Comparison of ENCODE assay signal across 21 cellular contexts in genomic region chr19:40561947-40562346, GRCh38.
"Had no signal": no experiment of that assay in that cellular context is flagged by ENCODE, and none has a peak within 500 bp of the region (broad histone marks: within the 10 kb centered on the region; RNA-seq: fewer than 3 reads in every experiment).

No MANE protein-coding gene starts in this region.

- H3K9me3 ChIP-seq: colonic mucosa, esophagus muscularis mucosa, tibial nerve, uterus had no signal

- H3K4me1 Mint-ChIP-seq: brain had no signal

- H3K79me2 ChIP-seq: hepatocyte had no signal

- H3K36me3 Mint-ChIP-seq: activated naive CD8-positive, alpha-beta T cell had no signal

- H3K27ac ChIP-seq: colonic mucosa, esophagus muscularis mucosa, hepatocyte, skin epidermis, tibial nerve, uterus had no signal

- H3K4me3 Mint-ChIP-seq: activated CD4-positive, alpha-beta T cell treated with anti-CD3 and anti-CD28 coated beads, Interleukin-2, amount 10 ng/mL, durations not matched to agents 7 days and 5 days; activated naive CD8-positive, alpha-beta T cell; activated T-cell treated with anti-CD3 and anti-CD28 coated beads, Interleukin-2, amount 50 U/mL, for 72 hours; brain; naive thymus-derived CD8-positive, alpha-beta T cell had no signal

- H3K9me3 Mint-ChIP-seq: activated CD4-positive, alpha-beta T cell treated with anti-CD3 and anti-CD28 coated beads, Interleukin-2, amount 10 ng/mL, durations not matched to agents 7 days and 5 days; activated T-cell treated with anti-CD3 and anti-CD28 coated beads, Interleukin-2, amount 50 U/mL, for 72 hours; naive thymus-derived CD8-positive, alpha-beta T cell had no signal

- ATAC-seq: activated T-cell treated with anti-CD3 and anti-CD28 coated beads, Interleukin-2, amount 50 U/mL, for 72 hours; left ventricle myocardium superior; naive thymus-derived CD8-positive, alpha-beta T cell; right cardiac atrium had no signal

- H3K4me1 ChIP-seq: colonic mucosa, uterus had no signal

- H3K4me2 ChIP-seq: hepatocyte had no signal

- H3K36me3 ChIP-seq: colonic mucosa, uterus had no signal

- H2AFZ ChIP-seq: hepatocyte had no signal

- DNase-seq: activated CD4-positive, alpha-beta T cell treated with anti-CD3 and anti-CD28 coated beads, Interleukin-2, amount 10 ng/mL, durations not matched to agents 7 days and 5 days; activated CD8-positive, alpha-beta memory T cell treated with anti-CD3 and anti-CD28 coated beads, Interleukin-2, amount 50 U/mL, for 48 hours; activated gamma-delta T cell; activated T-cell treated with anti-CD3 and anti-CD28 coated beads, Interleukin-2, amount 50 U/mL, for 72 hours; central memory CD4-positive, alpha-beta T cell; colonic mucosa; left ventricle myocardium superior; mesenchymal stem cell; naive thymus-derived CD8-positive, alpha-beta T cell; right cardiac atrium; stimulated activated CD4-positive, alpha-beta T cell treated with anti-CD3 and anti-CD28 coated beads, Interleukin-15, amount 100 ng/mL, for 24 hours; stimulated activated CD4-positive, alpha-beta T cell treated with anti-CD3 and anti-CD28 coated beads, Interleukin-4, amount 100 ng/mL, for 1 hour; stimulated activated naive CD4-positive, alpha-beta T cell; uterus had no signal

- H3K27ac Mint-ChIP-seq: activated CD4-positive, alpha-beta T cell treated with anti-CD3 and anti-CD28 coated beads, Interleukin-2, amount 10 ng/mL, durations not matched to agents 7 days and 5 days; activated naive CD8-positive, alpha-beta T cell; activated T-cell treated with anti-CD3 and anti-CD28 coated beads, Interleukin-2, amount 50 U/mL, for 72 hours; brain had no signal

- H3K4me3 ChIP-seq: colonic mucosa, esophagus muscularis mucosa, hepatocyte, skin epidermis, tibial nerve, uterus had no signal

- FAIRE-seq: endometrium had no signal

- H3K27me3 ChIP-seq: uterus had no signal
